ENCODE assay signal across 10 cellular contexts in genomic region chr13:89977203-89977602, GRCh38.
"Had no signal": no experiment of that assay in that cellular context is flagged by ENCODE, and none has a peak within 500 bp of the region (broad histone marks: within the 10 kb centered on the region; RNA-seq: fewer than 3 reads in every experiment).

No MANE protein-coding gene starts in this region.

- H3K9ac ChIP-seq: GM23248, KMS-11 had no signal

- H3K9me3 ChIP-seq: HAP-1 had no signal

- FAIRE-seq: HTR-8/SVneo had no signal

- H3K4me3 Mint-ChIP-seq: HFFc6 had no signal

- H3K27ac ChIP-seq: GM23248, KMS-11 had no signal

- H3K27ac Mint-ChIP-seq: HFFc6 had no signal

- ATAC-seq: HCT116 had no signal

- H2AFZ ChIP-seq: GM23248 had no signal

- H3K4me3 ChIP-seq: GM23248, HAP-1 had no signal

- H3K9me3 Mint-ChIP-seq: HFFc6 had no signal

- DNase-seq: GM23248, GOT3, H7, HFFc6, IMR-90, KBM-7 had no signal

- H3K4me2 ChIP-seq: KMS-11 had no signal

- H3K36me3 ChIP-seq: HAP-1 had no signal
